ENCODE assay signal across 1 cellular context in the genomic region with DNA sequence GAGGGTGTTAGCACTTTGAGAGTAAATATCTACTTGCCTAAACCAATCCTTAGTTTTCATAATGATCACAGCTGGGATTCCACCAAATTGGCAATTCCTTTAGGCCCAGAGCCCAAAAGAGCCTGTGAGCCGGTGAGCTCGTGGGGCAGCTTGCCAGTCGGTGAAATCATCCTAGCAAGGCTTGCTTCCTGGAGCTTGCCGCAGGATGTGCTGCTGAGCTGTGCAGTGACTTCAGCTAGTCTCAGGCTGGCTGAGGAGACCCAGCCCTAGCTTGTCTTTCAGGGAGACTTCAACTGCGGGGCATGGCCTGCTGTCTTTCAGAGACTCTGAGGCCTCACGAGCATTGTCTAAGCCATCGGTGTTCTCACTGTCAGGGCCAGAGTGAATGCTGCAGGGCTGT.
TF ChIP-seq lines count a peak whose summit lies in the region.

No MANE protein-coding gene starts in this region.

TF ChIP-seq in HepG2, 621 proteins besides CTCF, POLR2A, EP300 and RAD21 (continued from another document):
- TF ChIP-seq, protein P1, sequence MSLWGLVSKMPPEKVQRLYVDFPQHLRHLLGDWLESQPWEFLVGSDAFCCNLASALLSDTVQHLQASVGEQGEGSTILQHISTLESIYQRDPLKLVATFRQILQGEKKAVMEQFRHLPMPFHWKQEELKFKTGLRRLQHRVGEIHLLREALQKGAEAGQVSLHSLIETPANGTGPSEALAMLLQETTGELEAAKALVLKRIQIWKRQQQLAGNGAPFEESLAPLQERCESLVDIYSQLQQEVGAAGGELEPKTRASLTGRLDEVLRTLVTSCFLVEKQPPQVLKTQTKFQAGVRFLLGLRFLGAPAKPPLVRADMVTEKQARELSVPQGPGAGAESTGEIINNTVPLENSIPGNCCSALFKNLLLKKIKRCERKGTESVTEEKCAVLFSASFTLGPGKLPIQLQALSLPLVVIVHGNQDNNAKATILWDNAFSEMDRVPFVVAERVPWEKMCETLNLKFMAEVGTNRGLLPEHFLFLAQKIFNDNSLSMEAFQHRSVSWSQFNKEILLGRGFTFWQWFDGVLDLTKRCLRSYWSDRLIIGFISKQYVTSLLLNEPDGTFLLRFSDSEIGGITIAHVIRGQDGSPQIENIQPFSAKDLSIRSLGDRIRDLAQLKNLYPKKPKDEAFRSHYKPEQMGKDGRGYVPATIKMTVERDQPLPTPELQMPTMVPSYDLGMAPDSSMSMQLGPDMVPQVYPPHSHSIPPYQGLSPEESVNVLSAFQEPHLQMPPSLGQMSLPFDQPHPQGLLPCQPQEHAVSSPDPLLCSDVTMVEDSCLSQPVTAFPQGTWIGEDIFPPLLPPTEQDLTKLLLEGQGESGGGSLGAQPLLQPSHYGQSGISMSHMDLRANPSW (CRISPR knock-in tag; IDR thresholded peaks at IDR 0.05; ENCODE audit: borderline replicate concordance) = no peak
- TF ChIP-seq KDM5B (CRISPR knock-in tag; IDR thresholded peaks at IDR 0.05; ENCODE audit: borderline replicate concordance) (no peak), KLF12 (CRISPR knock-in tag; IDR thresholded peaks at IDR 0.05; ENCODE audit: borderline replicate concordance) (no peak), EHMT2 (IDR thresholded peaks at IDR 0.05; ENCODE audit: borderline replicate concordance, low read depth, low read length) (no peak), ZSCAN22 (CRISPR knock-in tag; IDR thresholded peaks at IDR 0.05) (no peak), ZSCAN30 (CRISPR knock-in tag; IDR thresholded peaks at IDR 0.05) (no peak), PATZ1 (CRISPR knock-in tag; IDR thresholded peaks at IDR 0.05) (no peak), ZKSCAN5 (CRISPR knock-in tag; IDR thresholded peaks at IDR 0.05) (no peak), PHF21A (CRISPR knock-in tag; IDR thresholded peaks at IDR 0.05) (no peak), ZZZ3 (CRISPR knock-in tag; IDR thresholded peaks at IDR 0.05; ENCODE audit: borderline replicate concordance) (no peak)
- TF ChIP-seq, protein P2, sequence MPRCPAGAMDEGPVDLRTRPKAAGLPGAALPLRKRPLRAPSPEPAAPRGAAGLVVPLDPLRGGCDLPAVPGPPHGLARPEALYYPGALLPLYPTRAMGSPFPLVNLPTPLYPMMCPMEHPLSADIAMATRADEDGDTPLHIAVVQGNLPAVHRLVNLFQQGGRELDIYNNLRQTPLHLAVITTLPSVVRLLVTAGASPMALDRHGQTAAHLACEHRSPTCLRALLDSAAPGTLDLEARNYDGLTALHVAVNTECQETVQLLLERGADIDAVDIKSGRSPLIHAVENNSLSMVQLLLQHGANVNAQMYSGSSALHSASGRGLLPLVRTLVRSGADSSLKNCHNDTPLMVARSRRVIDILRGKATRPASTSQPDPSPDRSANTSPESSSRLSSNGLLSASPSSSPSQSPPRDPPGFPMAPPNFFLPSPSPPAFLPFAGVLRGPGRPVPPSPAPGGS (CRISPR knock-in tag; IDR thresholded peaks at IDR 0.05) = no peak
